Comparison of ENCODE assay signal across 9 cellular contexts in the genomic region with DNA sequence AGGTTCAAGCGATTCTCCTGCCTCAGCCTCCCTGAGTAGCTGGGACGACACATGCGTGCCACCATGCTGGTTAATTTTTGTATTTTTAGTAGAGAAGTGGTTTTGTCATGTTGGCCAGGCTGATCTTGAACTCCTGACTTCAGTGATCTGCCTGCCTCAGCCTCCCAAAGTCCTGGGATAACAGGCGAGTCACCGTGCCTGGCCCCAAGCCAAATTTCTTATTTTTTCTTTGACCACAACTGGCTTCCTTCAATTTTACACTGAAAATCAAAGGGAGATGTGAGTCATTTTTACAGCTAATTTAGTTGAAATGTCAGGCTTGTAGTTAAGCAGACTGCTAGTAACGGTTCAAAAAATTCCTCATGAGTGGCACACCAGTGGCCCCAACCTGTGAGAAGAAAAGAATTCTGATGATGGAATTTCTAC. TPM values are rescaled to one million over a fixed set of nuclear protein-coding genes. Genes with fewer than 3 reads are reported as not detected.
DNase-seq lines count a peak whose midpoint lies in the region; ATAC-seq and TF ChIP-seq lines count a peak whose summit lies in the region.
"Had no signal": no experiment of that assay in that cellular context is flagged by ENCODE, and none has a peak within 500 bp of the region (broad histone marks: within the 10 kb centered on the region; RNA-seq: fewer than 3 reads in every experiment).

No MANE protein-coding gene starts in this region.

- H3K4me1 Mint-ChIP-seq in chondrocyte (ENCODE audit: low read depth) (peaks cover 65% of the 10 kb centered on the region), Caco-2 (ENCODE audit: low read depth, unreplicated experiment) (no peaks in the 10 kb centered on the region)

- no peaks in the 10 kb centered on the region for H3K27me3 ChIP-seq in Caco-2 (replicated peaks; ENCODE audit: control insufficient read depth, insufficient read depth, low read length)
- H3K27me3 ChIP-seq: heart left ventricle had no signal

- no peak overlapping the region for H3K4me3 Mint-ChIP-seq in chondrocyte (ENCODE audit: unreplicated experiment)
- H3K4me3 Mint-ChIP-seq in Caco-2 (ENCODE audit: unreplicated experiment), result no peak overlapping the region

- H3K27ac ChIP-seq in RWPE1, result peak overlapping the region; percentile 79

- intact Hi-C loops in Caco-2 (cut with micrococcal nuclease; ENCODE audit: unreplicated experiment), result no loop called here

- DNase-seq in GM03348 (ENCODE audit: low spot score) (peak; percentile 65), RWPE1 (ENCODE audit: low spot score) (peak; percentile 78), chondrocyte (ENCODE audit: low spot score) (no peak), Caco-2 (no peak), NCI-H1930 (lab: John Stamatoyannopoulos, UW) (no peak)
- DNase-seq in stimulated activated CD4-positive, alpha-beta T cell treated with anti-CD3 and anti-CD28 coated beads, Interleukin-12 subunit alpha, Interleukin-12 subunit beta, amount 100 ng/mL, for 4 hours, result peak; percentile 6
- DNase-seq: heart left ventricle had no signal

- peak overlapping the region; percentile 97 for H3K27ac Mint-ChIP-seq in chondrocyte (ENCODE audit: unreplicated experiment)
- no peak overlapping the region for H3K27ac Mint-ChIP-seq in Caco-2 (ENCODE audit: unreplicated experiment)

- POLR2A ChIA-PET in RWPE1 (lab: Yijun Ruan, JAX; ENCODE audit: low non-redundant PET) (no interaction called here), Caco-2 (lab: Charles Lee) (interaction anchor here (0.6 kb wide), 2 partner anchors 50 to 303 kb away, joined by 3 read pairs; no protein-coding TSS in a partner anchor)

- ATAC-seq in GM19463 (IDR thresholded peaks at IDR 0.05; ENCODE audit: unreplicated experiment) (no peak), HG02678 (IDR thresholded peaks at IDR 0.05; ENCODE audit: unreplicated experiment) (no peak)

- H3K4me1 ChIP-seq in Caco-2, result no peaks in the 10 kb centered on the region

- TF ChIP-seq CTCF in RWPE1 (conservative IDR thresholded peaks at IDR 0.05; ENCODE audit: low read depth) (no peak), chondrocyte (IDR thresholded peaks at IDR 0.05) (peak; percentile 27), Caco-2 (IDR thresholded peaks at IDR 0.05; ENCODE audit: insufficient read depth in 1 of 2, low read depth in 1 of 2, low read length in 1 of 2, severe bottlenecking in 1 of 2, unreplicated experiment in 1 of 2) (no peak)

- peaks cover 2% of the 10 kb centered on the region; the same call in 1 of the 2 replicates for H3K36me3 ChIP-seq in Caco-2 (ENCODE audit: control insufficient read depth, insufficient read depth, low read length)

- CTCF ChIA-PET in RWPE1 (lab: Yijun Ruan, JAX) (interaction anchor here (0.6 kb wide), 1 partner anchor 602 kb away, joined by 3 read pairs; no protein-coding TSS in a partner anchor), Caco-2 (lab: Charles Lee) (interaction anchor here (0.6 kb wide), 1 partner anchor 579 kb away, joined by 3 read pairs; no protein-coding TSS in a partner anchor)

- H3K36me3 Mint-ChIP-seq in chondrocyte (ENCODE audit: low read depth) (peaks cover 8% of the 10 kb centered on the region), Caco-2 (ENCODE audit: insufficient read depth, unreplicated experiment) (peaks cover 43% of the 10 kb centered on the region)

- no peaks in the 10 kb centered on the region for H3K9me3 Mint-ChIP-seq in chondrocyte (ENCODE audit: low read depth)
- no peaks in the 10 kb centered on the region for H3K9me3 Mint-ChIP-seq in Caco-2 (ENCODE audit: unreplicated experiment)

- BruUV-seq in Caco-2 (replicated peaks; lab: Mats Ljungman, UMichigan), result no TSS peak

- H3K9me3 ChIP-seq in Caco-2, result no peaks in the 10 kb centered on the region
- H3K9me3 ChIP-seq: heart left ventricle had no signal

- H3K27me3 Mint-ChIP-seq in chondrocyte (ENCODE audit: low read depth) (no peaks in the 10 kb centered on the region), Caco-2 (ENCODE audit: insufficient read depth, unreplicated experiment) (no peaks in the 10 kb centered on the region)

- no peak overlapping the region for H3K4me3 ChIP-seq in Caco-2 (ENCODE audit: low read depth, low read length)
- H3K4me3 ChIP-seq: heart left ventricle had no signal

RNA-seq across cellular contexts. Expression of gene RNF216, which starts 7.8 kb away (rescaled TPM):
- 45.4 to 46.9 TPM (median 46.5 TPM) in 3 replicates for total RNA-seq in chondrocyte
- total RNA-seq in Caco-2 (2022), result 40.6 and 44.6 TPM in 2 replicates

Comparison
In these comparisons a context has a peak if more than half of its experiments do, and no peak if none do; other contexts are left out.
1. DNase-seq: peak in GM03348 (single experiment), RWPE1 (single experiment) and stimulated activated CD4-positive, alpha-beta T cell treated with anti-CD3 and anti-CD28 coated beads, Interleukin-12 subunit alpha, Interleukin-12 subunit beta, amount 100 ng/mL, for 4 hours (single experiment); none in chondrocyte (single experiment), Caco-2 (0 of 2) and NCI-H1930 (0 of 2).